9 cellular contexts compared by ENCODE assay signal in genomic region chr3:140216249-140216648, GRCh38.
DNase-seq lines count a peak whose midpoint lies in the region; ATAC-seq and TF ChIP-seq lines count a peak whose summit lies in the region.
"Had no signal": no experiment of that assay in that cellular context is flagged by ENCODE, and none has a peak within 500 bp of the region (broad histone marks: within the 10 kb centered on the region; RNA-seq: fewer than 3 reads in every experiment).

No MANE protein-coding gene starts in this region.

- ATAC-seq in HG02759 (IDR thresholded peaks at IDR 0.05; ENCODE audit: unreplicated experiment) (peak; percentile 47), mucosa of descending colon (peak; percentile 29)

- H3K9ac ChIP-seq in neural progenitor cell, result no peak overlapping the region

- no peak overlapping the region for H3K27ac Mint-ChIP-seq in neural progenitor cell
- H3K27ac Mint-ChIP-seq: activated B cell treated with CpG ODN at 0.5 μM for 24 hours had no signal

- H4K20me1 ChIP-seq in neural progenitor cell (ENCODE audit: low read depth), result no peaks in the 10 kb centered on the region

- no peaks in the 10 kb centered on the region for H3K4me1 ChIP-seq in mucosa of descending colon (ENCODE audit: low read depth)
- peaks cover 17% of the 10 kb centered on the region for H3K4me1 ChIP-seq in neural progenitor cell

- H3K9me3 ChIP-seq in mucosa of descending colon (no peaks in the 10 kb centered on the region), neural progenitor cell (ENCODE audit: low read depth) (no peaks in the 10 kb centered on the region)

- H3K27ac ChIP-seq in neural progenitor cell, result no peak overlapping the region

- no peak overlapping the region for H2AFZ ChIP-seq in neural progenitor cell (replicated peaks)

- H3K4me3 ChIP-seq in mucosa of descending colon, result no peak overlapping the region
- H3K4me3 ChIP-seq in neural progenitor cell, result no peak overlapping the region

- H3K9me3 Mint-ChIP-seq in neural progenitor cell, result peaks cover 4% of the 10 kb centered on the region
- H3K9me3 Mint-ChIP-seq: activated B cell treated with CpG ODN at 0.5 μM for 24 hours had no signal

- DNase-seq in DMS53 (lab: John Stamatoyannopoulos, UW), result peak; percentile 46
- no peak for DNase-seq in DMS53 treated with DMSO at 0.1 percent for 48 hours (lab: John Stamatoyannopoulos, UW; ENCODE audit: unreplicated experiment)
- peak; percentile 5 for DNase-seq in SK-N-DZ (ENCODE audit: low spot score)
- DNase-seq in mucosa of descending colon, result no peak
- no peak for DNase-seq in neural progenitor cell (ENCODE audit: low spot score)
- DNase-seq in activated gamma-delta T cell treated with Interleukin-2 at 50 U/mL for 16 hours, result no peak
- DNase-seq in activated CD4-positive, CD25-positive, alpha-beta regulatory T cell (lab: John Stamatoyannopoulos, UW), result no peak
- DNase-seq: activated B cell treated with CpG ODN at 0.5 μM for 24 hours had no signal

- H3K36me3 Mint-ChIP-seq in neural progenitor cell, result no peaks in the 10 kb centered on the region

- intact Hi-C loops in mucosa of descending colon (cut with DNase I, micrococcal nuclease), result no loop called here

- no peaks in the 10 kb centered on the region for H3K27me3 ChIP-seq in neural progenitor cell

- peaks cover 14% of the 10 kb centered on the region for H3F3A ChIP-seq in neural progenitor cell (ENCODE audit: low read depth)

- H3K36me3 ChIP-seq in mucosa of descending colon (ENCODE audit: low read depth) (no peaks in the 10 kb centered on the region), neural progenitor cell (no peaks in the 10 kb centered on the region)

- TF ChIP-seq CTCF in mucosa of descending colon (IDR thresholded peaks at IDR 0.05) (no peak), neural progenitor cell (IDR thresholded peaks at IDR 0.05) (no peak)

- no peaks in the 10 kb centered on the region for H3K79me2 ChIP-seq in neural progenitor cell (ENCODE audit: low read depth)

- H3K27me3 Mint-ChIP-seq in neural progenitor cell (ENCODE audit: insufficient read depth, low read depth), result peaks cover 7% of the 10 kb centered on the region

- no peak overlapping the region for H3K4me3 Mint-ChIP-seq in neural progenitor cell
- H3K4me3 Mint-ChIP-seq: activated B cell treated with CpG ODN at 0.5 μM for 24 hours had no signal

- H3K4me2 ChIP-seq in neural progenitor cell, result no peak overlapping the region

- H3K4me1 Mint-ChIP-seq in neural progenitor cell, result peaks cover 22% of the 10 kb centered on the region
- H3K4me1 Mint-ChIP-seq: activated B cell treated with CpG ODN at 0.5 μM for 24 hours had no signal

Comparison
In these comparisons a context has a peak if more than half of its experiments do, and no peak if none do; other contexts are left out.
1. DNase-seq: peak in DMS53 (single experiment) and SK-N-DZ (single experiment); none in DMS53 treated with DMSO at 0.1 percent for 48 hours (single experiment), mucosa of descending colon (0 of 3), neural progenitor cell (single experiment), activated gamma-delta T cell treated with Interleukin-2 at 50 U/mL for 16 hours (single experiment) and activated CD4-positive, CD25-positive, alpha-beta regulatory T cell (0 of 4).